In the genomic region with DNA sequence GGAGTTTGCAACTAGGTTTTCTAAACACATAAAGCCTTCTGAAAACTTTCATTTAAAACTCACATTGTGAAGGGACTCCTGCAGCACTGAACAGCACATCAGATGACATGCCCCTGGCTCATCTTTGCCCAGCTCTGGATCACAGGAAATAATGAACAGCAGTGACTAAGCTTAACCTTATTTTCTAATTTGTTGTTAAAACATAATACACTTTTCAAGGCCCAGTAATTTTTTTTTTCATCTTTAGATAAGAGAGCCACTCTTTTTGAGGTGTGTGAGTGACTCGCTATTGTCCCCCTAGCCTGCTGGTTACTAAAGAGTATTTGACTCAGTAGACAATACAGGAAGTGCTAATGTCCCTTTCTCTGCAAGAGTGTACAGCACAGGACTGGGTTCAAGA, we compare ENCODE assay signal across 22 cellular contexts.
DNase-seq lines count a peak whose midpoint lies in the region; ATAC-seq, FAIRE-seq and TF ChIP-seq lines count a peak whose summit lies in the region.
"Had no signal": no experiment of that assay in that cellular context is flagged by ENCODE, and none has a peak within 500 bp of the region (broad histone marks: within the 10 kb centered on the region; RNA-seq: fewer than 3 reads in every experiment).

No MANE protein-coding gene starts in this region.

- POLR2A ChIA-PET in WTC11 (lab: Charles Lee): interaction anchor here (0.6 kb wide), 1 partner anchor 8 kb away, joined by 4 read pairs; no protein-coding TSS in a partner anchor

- no peak overlapping the region for H3K4me3 Mint-ChIP-seq in WTC11
- H3K4me3 Mint-ChIP-seq: activated CD4-positive, alpha-beta T cell treated with anti-CD3 and anti-CD28 coated beads, Interleukin-2, amount 10 ng/mL, durations not matched to agents 7 days and 5 days had no signal

- H3K36me3 Mint-ChIP-seq in WTC11: peaks cover 18% of the 10 kb centered on the region

- no peak for TF ChIP-seq CTCF in WTC11 (IDR thresholded peaks at IDR 0.05)

- H3K4me1 Mint-ChIP-seq in WTC11: peaks cover 17% of the 10 kb centered on the region

- peaks cover 31% of the 10 kb centered on the region for H3K9me3 Mint-ChIP-seq in WTC11

- H3K27ac Mint-ChIP-seq in WTC11: peak overlapping the region; percentile 52; the same call in 1 of the 2 replicates
- H3K27ac Mint-ChIP-seq: activated CD4-positive, alpha-beta T cell treated with anti-CD3 and anti-CD28 coated beads, Interleukin-2, amount 10 ng/mL, durations not matched to agents 7 days and 5 days had no signal

- TF ChIP-seq POLR2A in H54 (IDR thresholded peaks at IDR 0.05; ENCODE audit: low read depth, low read length): no peak

- CTCF ChIA-PET in WTC11 (lab: Charles Lee): no interaction called here

- no peaks in the 10 kb centered on the region for H3K27me3 Mint-ChIP-seq in WTC11 (ENCODE audit: low read depth)
- H3K27me3 Mint-ChIP-seq: activated CD4-positive, alpha-beta T cell treated with anti-CD3 and anti-CD28 coated beads, Interleukin-2, amount 10 ng/mL, durations not matched to agents 7 days and 5 days had no signal

- ATAC-seq in WTC11: no peak
- ATAC-seq in HG02852 (IDR thresholded peaks at IDR 0.05; ENCODE audit: unreplicated experiment): no peak
- ATAC-seq in GM18502 (IDR thresholded peaks at IDR 0.05; ENCODE audit: poor library complexity, unreplicated experiment): no peak
- no peak for ATAC-seq in HG03039 (IDR thresholded peaks at IDR 0.05; ENCODE audit: unreplicated experiment)
- ATAC-seq: GM12878, left lobe of liver had no signal

- DNase-seq in A172 (ENCODE audit: low spot score) (peak; percentile 25), H54 (ENCODE audit: insufficient read length, low spot score) (peak; percentile 9), WTC11 (ENCODE audit: low spot score) (no peak), iris pigment epithelial cell (ENCODE audit: low read depth) (peak; percentile 23), NCI-H446 treated with DMSO at 0.1 percent for 48 hours (lab: John Stamatoyannopoulos, UW) (no peak)
- DNase-seq: activated CD4-positive, alpha-beta T cell treated with anti-CD3 and anti-CD28 coated beads, Interleukin-2, amount 10 ng/mL, durations not matched to agents 7 days and 5 days; activated CD8-positive, alpha-beta memory T cell treated with anti-CD3 and anti-CD28 coated beads, Interleukin-2, amount 50 U/mL, for 48 hours; activated naive CD4-positive, alpha-beta T cell; amygdala; cerebellar nuclear complex; DMS153; NCI-H1417 treated with DMSO at 0.1 percent for 48 hours; NCI-H524; Right ventricle myocardium superior; stimulated activated naive CD4-positive, alpha-beta T cell; thyroid gland had no signal

- FAIRE-seq in H54 (lab: Jason Lieb, UNC): peak; percentile 62
- FAIRE-seq: GM12878, GM19239 had no signal

TF ChIP-seq in WTC11, 78 proteins besides CTCF, POLR2A, EP300 and RAD21:
- TF ChIP-seq ATF1 (CRISPR knock-in tag; IDR thresholded peaks at IDR 0.05): no peak
- no peak for TF ChIP-seq ZBTB21 (CRISPR knock-in tag; IDR thresholded peaks at IDR 0.05; ENCODE audit: borderline replicate concordance)
- no peak for TF ChIP-seq OVOL2 (CRISPR knock-in tag; IDR thresholded peaks at IDR 0.05; ENCODE audit: borderline replicate concordance)
- TF ChIP-seq, protein P1, sequence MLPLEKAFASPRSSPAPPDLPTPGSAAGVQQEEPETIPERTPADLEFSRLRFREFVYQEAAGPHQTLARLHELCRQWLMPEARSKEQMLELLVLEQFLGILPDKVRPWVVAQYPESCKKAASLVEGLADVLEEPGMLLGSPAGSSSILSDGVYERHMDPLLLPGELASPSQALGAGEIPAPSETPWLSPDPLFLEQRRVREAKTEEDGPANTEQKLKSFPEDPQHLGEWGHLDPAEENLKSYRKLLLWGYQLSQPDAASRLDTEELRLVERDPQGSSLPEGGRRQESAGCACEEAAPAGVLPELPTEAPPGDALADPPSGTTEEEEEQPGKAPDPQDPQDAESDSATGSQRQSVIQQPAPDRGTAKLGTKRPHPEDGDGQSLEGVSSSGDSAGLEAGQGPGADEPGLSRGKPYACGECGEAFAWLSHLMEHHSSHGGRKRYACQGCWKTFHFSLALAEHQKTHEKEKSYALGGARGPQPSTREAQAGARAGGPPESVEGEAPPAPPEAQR (CRISPR knock-in tag; IDR thresholded peaks at IDR 0.05): no peak
- no peak for TF ChIP-seq ZNF671 (CRISPR knock-in tag; IDR thresholded peaks at IDR 0.05)
- no peak for TF ChIP-seq ZNF138 (CRISPR knock-in tag; conservative IDR thresholded peaks at IDR 0.05)
- no peak for TF ChIP-seq JUN (CRISPR knock-in tag; IDR thresholded peaks at IDR 0.05)
- TF ChIP-seq, protein P2, sequence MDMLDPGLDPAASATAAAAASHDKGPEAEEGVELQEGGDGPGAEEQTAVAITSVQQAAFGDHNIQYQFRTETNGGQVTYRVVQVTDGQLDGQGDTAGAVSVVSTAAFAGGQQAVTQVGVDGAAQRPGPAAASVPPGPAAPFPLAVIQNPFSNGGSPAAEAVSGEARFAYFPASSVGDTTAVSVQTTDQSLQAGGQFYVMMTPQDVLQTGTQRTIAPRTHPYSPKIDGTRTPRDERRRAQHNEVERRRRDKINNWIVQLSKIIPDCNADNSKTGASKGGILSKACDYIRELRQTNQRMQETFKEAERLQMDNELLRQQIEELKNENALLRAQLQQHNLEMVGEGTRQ (CRISPR knock-in tag; IDR thresholded peaks at IDR 0.05): no peak
- TF ChIP-seq SOX15 (CRISPR knock-in tag; IDR thresholded peaks at IDR 0.05): no peak
- no peak for TF ChIP-seq SMAD4 (CRISPR knock-in tag; IDR thresholded peaks at IDR 0.05)

Comparison
In these comparisons a context has a peak if more than half of its experiments do, and no peak if none do; other contexts are left out.
1. DNase-seq: peak in A172 (single experiment), H54 (single experiment) and iris pigment epithelial cell (single experiment); none in WTC11 (single experiment) and NCI-H446 treated with DMSO at 0.1 percent for 48 hours (single experiment).